In the genomic region with DNA sequence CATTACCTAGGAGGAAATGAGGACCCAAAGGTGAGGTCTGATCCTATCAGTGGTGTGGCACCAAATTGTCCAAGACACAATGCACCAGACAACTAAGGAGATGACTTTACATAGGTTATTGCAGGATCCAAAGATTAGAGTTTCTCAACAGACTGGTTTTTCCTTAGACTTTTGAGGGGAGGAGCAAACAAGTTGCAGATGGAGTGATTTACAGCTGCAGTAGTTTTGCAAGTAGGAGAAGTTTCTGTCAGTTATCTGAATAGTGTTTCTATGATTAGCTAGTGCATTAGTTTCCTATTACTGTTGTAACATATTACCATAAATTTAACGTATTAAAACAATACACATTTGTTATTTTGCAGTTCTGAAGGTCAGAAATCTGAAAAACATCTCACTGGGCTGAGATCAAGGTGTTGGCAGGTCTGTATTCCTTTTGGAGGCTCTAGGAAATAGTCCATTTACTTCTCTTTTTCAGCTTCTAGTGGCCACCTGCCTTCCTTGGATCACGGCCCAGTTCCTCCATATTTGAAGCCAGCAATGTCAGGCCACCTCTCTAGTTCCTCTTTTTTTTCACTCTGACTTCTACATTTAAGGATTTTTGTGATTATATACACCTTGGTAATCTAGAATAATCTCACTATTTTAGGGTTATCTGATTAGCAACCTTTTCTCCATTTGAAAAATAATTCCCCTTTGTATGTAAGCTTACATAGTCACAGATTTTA, we compare ENCODE assay signal across 15 cellular contexts.
"Had no signal": no experiment of that assay in that cellular context is flagged by ENCODE, and none has a peak within 500 bp of the region (broad histone marks: within the 10 kb centered on the region; RNA-seq: fewer than 3 reads in every experiment).

No MANE protein-coding gene starts in this region.

- H3K27ac ChIP-seq: adrenal gland, thyroid gland, uterus had no signal

- H3K9me3 ChIP-seq: adrenal gland, thyroid gland, uterus had no signal

- DNase-seq: activated CD4-positive, alpha-beta T cell treated with anti-CD3 and anti-CD28 coated beads, Interleukin-2, amount 10 ng/mL, durations not matched to agents 7 days and 5 days; activated CD4-positive, CD25-positive, alpha-beta regulatory T cell; activated naive CD4-positive, alpha-beta T cell treated with anti-CD3 and anti-CD28 coated beads, Interleukin-2, amount 50 U/mL, for 16 hours; activated T-cell treated with anti-CD3 and anti-CD28 coated beads for 4 hours; adrenal gland; central memory CD4-positive, alpha-beta T cell; dermis blood vessel endothelial cell; glutamatergic neuron; mammary epithelial cell; natural killer cell; right cardiac atrium; small intestine; T-helper 9 cell; thyroid gland; uterus had no signal

- H3K27me3 ChIP-seq: adrenal gland, thyroid gland, uterus had no signal

- H3K4me3 ChIP-seq: adrenal gland, thyroid gland, uterus had no signal

- ATAC-seq: natural killer cell, right cardiac atrium had no signal

- H3K36me3 ChIP-seq: adrenal gland, thyroid gland, uterus had no signal

- H3K4me1 ChIP-seq: adrenal gland, thyroid gland, uterus had no signal
